Comparison of ENCODE assay signal across 11 cellular contexts in genomic region chr13:46662690-46663089, GRCh38.
DNase-seq lines count a peak whose midpoint lies in the region; ATAC-seq, FAIRE-seq and TF ChIP-seq lines count a peak whose summit lies in the region.
"Had no signal": no experiment of that assay in that cellular context is flagged by ENCODE, and none has a peak within 500 bp of the region (broad histone marks: within the 10 kb centered on the region; RNA-seq: fewer than 3 reads in every experiment).

No MANE protein-coding gene starts in this region.

- H3K4me3 ChIP-seq in kidney (ENCODE audit: low read length in 2 of 2), result peak overlapping the region in 1 of 2 donors; percentile 3
- H3K4me3 ChIP-seq: dorsolateral prefrontal cortex had no signal

- H3K27me3 Mint-ChIP-seq in osteocyte (ENCODE audit: unreplicated experiment), result no peaks in the 10 kb centered on the region

- no peak for DNase-seq in GM18507 (ENCODE audit: extremely low spot score, insufficient read length, low read depth)
- no peak for DNase-seq in kidney
- DNase-seq in Ammon's horn (ENCODE audit: low spot score), result no peak
- DNase-seq in AG08395 (ENCODE audit: low spot score), result no peak
- DNase-seq in activated CD8-positive, alpha-beta memory T cell treated with anti-CD3 and anti-CD28 coated beads for 24 hours, result no peak
- DNase-seq in osteocyte (ENCODE audit: extremely low spot score, unreplicated experiment), result no peak
- DNase-seq: dorsolateral prefrontal cortex, NCI-H2029 treated with DMSO at 0.1 percent for 48 hours had no signal

- ATAC-seq in GM21423 (IDR thresholded peaks at IDR 0.05; ENCODE audit: unreplicated experiment), result peak; percentile 60
- peak; percentile 38 for ATAC-seq in HG03139 (IDR thresholded peaks at IDR 0.05; ENCODE audit: unreplicated experiment)
- ATAC-seq: activated naive CD4-positive, alpha-beta T cell treated with anti-CD3 and anti-CD28 coated beads, Interleukin-2, amount 50 U/mL, for 72 hours had no signal

- H3K27ac Mint-ChIP-seq in osteocyte (ENCODE audit: unreplicated experiment), result no peak overlapping the region
- H3K27ac Mint-ChIP-seq: activated naive CD4-positive, alpha-beta T cell treated with anti-CD3 and anti-CD28 coated beads, Interleukin-2, amount 50 U/mL, for 72 hours had no signal

- no peak overlapping the region for H3K4me3 Mint-ChIP-seq in osteocyte (ENCODE audit: unreplicated experiment)

- no peaks in the 10 kb centered on the region for H3K36me3 Mint-ChIP-seq in osteocyte (ENCODE audit: unreplicated experiment)
- H3K36me3 Mint-ChIP-seq: activated naive CD4-positive, alpha-beta T cell treated with anti-CD3 and anti-CD28 coated beads, Interleukin-2, amount 50 U/mL, for 72 hours had no signal

- TF ChIP-seq CTCF in kidney (IDR thresholded peaks at IDR 0.05; ENCODE audit: borderline replicate concordance, extremely low read depth, insufficient read depth), result no peak
- TF ChIP-seq CTCF in osteocyte (IDR thresholded peaks at IDR 0.05), result no peak

- intact Hi-C loops in kidney (cut with DNase I), result no loop called here

- H3K4me1 ChIP-seq in kidney (ENCODE audit: control insufficient read depth in 1 of 2, insufficient read depth in 1 of 2, low read depth in 1 of 2, low read length in 2 of 2), result peaks cover 38 to 51% of the 10 kb centered on the region in 2 donors

- H3K36me3 ChIP-seq in kidney (ENCODE audit: control insufficient read depth in 1 of 2, insufficient read depth in 2 of 2, low read length in 2 of 2), result no peaks in the 10 kb centered on the region

- no peaks in the 10 kb centered on the region for H3K9me3 Mint-ChIP-seq in osteocyte (ENCODE audit: unreplicated experiment)
- H3K9me3 Mint-ChIP-seq: activated naive CD4-positive, alpha-beta T cell treated with anti-CD3 and anti-CD28 coated beads, Interleukin-2, amount 50 U/mL, for 72 hours had no signal

- H3K9ac ChIP-seq in kidney (ENCODE audit: low read length in 2 of 2), result no peak overlapping the region

- H3K4me1 Mint-ChIP-seq in osteocyte (ENCODE audit: unreplicated experiment), result peaks cover 43% of the 10 kb centered on the region

- no peaks in the 10 kb centered on the region for H3K9me3 ChIP-seq in kidney (ENCODE audit: control insufficient read depth in 1 of 2, low read length in 2 of 2)

- FAIRE-seq in GM18507 (lab: Jason Lieb, UNC), result peak; percentile 91
- FAIRE-seq in kidney (lab: Jason Lieb, UNC), result peak; percentile 8

- peak overlapping the region in 1 of 2 donors; percentile 36 for H3K27ac ChIP-seq in kidney (ENCODE audit: low read depth in 2 of 2, low read length in 2 of 2)
- H3K27ac ChIP-seq: dorsolateral prefrontal cortex had no signal
